ENCODE assay signal across 1 cellular context in genomic region chr17:31476525-31477416, GRCh38.
TF ChIP-seq lines count a peak whose summit lies in the region.

No MANE protein-coding gene starts in this region.

TF ChIP-seq in HepG2, 621 proteins besides CTCF, POLR2A, EP300 and RAD21 (continued from another document and continues in another):
- TF ChIP-seq ARID5B (CRISPR knock-in tag; IDR thresholded peaks at IDR 0.05) (peak; percentile 56), NCOA1 (CRISPR knock-in tag; IDR thresholded peaks at IDR 0.05) (no peak), ZNF550 (CRISPR knock-in tag; IDR thresholded peaks at IDR 0.05; ENCODE audit: borderline replicate concordance) (no peak), MBNL3 (CRISPR knock-in tag; conservative IDR thresholded peaks at IDR 0.05) (no peak), ZNF513 (CRISPR knock-in tag; conservative IDR thresholded peaks at IDR 0.05) (no peak), SCMH1 (CRISPR knock-in tag; IDR thresholded peaks at IDR 0.05; ENCODE audit: borderline replicate concordance) (no peak), TBP (CRISPR knock-in tag; IDR thresholded peaks at IDR 0.05) (no peak), CREBL2 (CRISPR knock-in tag; IDR thresholded peaks at IDR 0.05; ENCODE audit: borderline replicate concordance) (no peak), SP1 (IDR thresholded peaks at IDR 0.05) (no peak), SP1 (CRISPR knock-in tag; IDR thresholded peaks at IDR 0.05) (no peak), ZNF678 (CRISPR knock-in tag; IDR thresholded peaks at IDR 0.05) (no peak), GABPA (IDR thresholded peaks at IDR 0.05; ENCODE audit: low read depth, low read length) (no peak), GABPA (CRISPR knock-in tag; IDR thresholded peaks at IDR 0.05; ENCODE audit: low read depth) (no peak), BHLHE40 (IDR thresholded peaks at IDR 0.05; ENCODE audit: low read length) (no peak), ZNF251 (CRISPR knock-in tag; IDR thresholded peaks at IDR 0.05) (no peak), ZBTB2 (CRISPR knock-in tag; IDR thresholded peaks at IDR 0.05; ENCODE audit: low read depth) (no peak), GATAD2A (CRISPR knock-in tag; IDR thresholded peaks at IDR 0.05) (peak; percentile 70), ZNF430 (CRISPR knock-in tag; IDR thresholded peaks at IDR 0.05) (peak; percentile 48; the same call in 1 of the 2 replicates), KAT2B (IDR thresholded peaks at IDR 0.05; ENCODE audit: borderline replicate concordance, low read depth, low read length) (no peak), ZSCAN29 (CRISPR knock-in tag; conservative IDR thresholded peaks at IDR 0.05) (no peak), KMT2B (CRISPR knock-in tag; IDR thresholded peaks at IDR 0.05) (no peak), ZNF547 (CRISPR knock-in tag; IDR thresholded peaks at IDR 0.05) (no peak), ZNF773 (CRISPR knock-in tag; IDR thresholded peaks at IDR 0.05; ENCODE audit: borderline replicate concordance) (no peak), ZNF205 (CRISPR knock-in tag; IDR thresholded peaks at IDR 0.05) (peak; percentile 26; the same call in 1 of the 2 replicates), PHF21A (CRISPR knock-in tag; IDR thresholded peaks at IDR 0.05) (peak; percentile 69), RBFOX2 (IDR thresholded peaks at IDR 0.05; ENCODE audit: low read depth, low read length) (0 out of 2 replicates have a peak, but pooled peaks have one; percentile 17), EED (CRISPR knock-in tag; IDR thresholded peaks at IDR 0.05) (no peak), HDAC1 (CRISPR knock-in tag; IDR thresholded peaks at IDR 0.05) (peak; percentile 48; the same call in 1 of the 2 replicates), PRPF4 (IDR thresholded peaks at IDR 0.05; ENCODE audit: low read depth, low read length, poor library complexity, severe bottlenecking) (no peak), MTF1 (CRISPR knock-in tag; IDR thresholded peaks at IDR 0.05) (no peak), KLF11 (CRISPR knock-in tag; IDR thresholded peaks at IDR 0.05) (no peak), SP2 (CRISPR knock-in tag; IDR thresholded peaks at IDR 0.05) (no peak), KAT7 (CRISPR knock-in tag; IDR thresholded peaks at IDR 0.05; ENCODE audit: borderline replicate concordance) (no peak), ZNF558 (CRISPR knock-in tag; IDR thresholded peaks at IDR 0.05; ENCODE audit: borderline replicate concordance) (0 out of 2 replicates have a peak, but pooled peaks have one; percentile 40), ZFP62 (CRISPR knock-in tag; IDR thresholded peaks at IDR 0.05) (no peak), FOXP1 (IDR thresholded peaks at IDR 0.05) (no peak), FOXP1 (CRISPR knock-in tag; IDR thresholded peaks at IDR 0.05) (no peak), ZNF597 (CRISPR knock-in tag; IDR thresholded peaks at IDR 0.05) (no peak), TFAP4 (IDR thresholded peaks at IDR 0.05; ENCODE audit: borderline replicate concordance, low read depth) (0 out of 2 replicates have a peak, but pooled peaks have one; percentile 24), U2AF2 (IDR thresholded peaks at IDR 0.05; ENCODE audit: low read depth, low read length) (no peak), SAP130 (CRISPR knock-in tag; IDR thresholded peaks at IDR 0.05; ENCODE audit: low read depth) (peak; percentile 29; the same call in 1 of the 2 replicates), MTERF4 (CRISPR knock-in tag; IDR thresholded peaks at IDR 0.05) (no peak), KDM6A (CRISPR knock-in tag; IDR thresholded peaks at IDR 0.05; ENCODE audit: low read depth) (no peak), FOSL1 (CRISPR knock-in tag; IDR thresholded peaks at IDR 0.05; ENCODE audit: borderline replicate concordance) (no peak), SALL2 (CRISPR knock-in tag; IDR thresholded peaks at IDR 0.05) (0 out of 2 replicates have a peak, but pooled peaks have one; percentile 28), ZBED4 (CRISPR knock-in tag; IDR thresholded peaks at IDR 0.05; ENCODE audit: borderline replicate concordance) (0 out of 2 replicates have a peak, but pooled peaks have one; percentile 26), ZNF337 (CRISPR knock-in tag; IDR thresholded peaks at IDR 0.05; ENCODE audit: borderline replicate concordance, low read depth) (no peak), ZNF543 (CRISPR knock-in tag; IDR thresholded peaks at IDR 0.05) (no peak), ZEB1 (IDR thresholded peaks at IDR 0.05; ENCODE audit: insufficient replicate concordance, low read depth) (no peak), SP5 (CRISPR knock-in tag; IDR thresholded peaks at IDR 0.05; ENCODE audit: borderline replicate concordance, low read depth) (no peak; the same call in 1 of the 2 replicates), E2F5 (CRISPR knock-in tag; conservative IDR thresholded peaks at IDR 0.05) (no peak), FOXP4 (CRISPR knock-in tag; IDR thresholded peaks at IDR 0.05) (peak; percentile 66)
